Comparison of ENCODE assay signal across 1 cellular context in genomic region chr5:127038550-127038949, GRCh38.
TF ChIP-seq lines count a peak whose summit lies in the region.

No MANE protein-coding gene starts in this region.

TF ChIP-seq in HepG2, 621 proteins besides CTCF, POLR2A, EP300 and RAD21:
- no peak for TF ChIP-seq FOXM1 (CRISPR knock-in tag; IDR thresholded peaks at IDR 0.05)
- TF ChIP-seq KLF13 (CRISPR knock-in tag; IDR thresholded peaks at IDR 0.05): no peak
- TF ChIP-seq TRIM24 (CRISPR knock-in tag; IDR thresholded peaks at IDR 0.05): no peak
- no peak for TF ChIP-seq ZBTB21 (CRISPR knock-in tag; IDR thresholded peaks at IDR 0.05)
- no peak for TF ChIP-seq HNF1B (CRISPR knock-in tag; IDR thresholded peaks at IDR 0.05)
- no peak for TF ChIP-seq ZNF883 (CRISPR knock-in tag; IDR thresholded peaks at IDR 0.05; ENCODE audit: not compliant biosample characterization)
- TF ChIP-seq PREB (CRISPR knock-in tag; IDR thresholded peaks at IDR 0.05): no peak
- no peak for TF ChIP-seq ARNT2 (CRISPR knock-in tag; IDR thresholded peaks at IDR 0.05; ENCODE audit: low read depth)
- no peak for TF ChIP-seq KIAA2018 (CRISPR knock-in tag; IDR thresholded peaks at IDR 0.05; ENCODE audit: borderline replicate concordance)
- TF ChIP-seq ZSCAN20 (CRISPR knock-in tag; IDR thresholded peaks at IDR 0.05; ENCODE audit: borderline replicate concordance): no peak
- no peak for TF ChIP-seq ELF3 (CRISPR knock-in tag; IDR thresholded peaks at IDR 0.05)
- no peak for TF ChIP-seq ZNF567 (CRISPR knock-in tag; IDR thresholded peaks at IDR 0.05; ENCODE audit: borderline replicate concordance)
TF ChIP-seq in HepG2: peak in this region for 0.
